1 cellular context compared by ENCODE assay signal in the genomic region with DNA sequence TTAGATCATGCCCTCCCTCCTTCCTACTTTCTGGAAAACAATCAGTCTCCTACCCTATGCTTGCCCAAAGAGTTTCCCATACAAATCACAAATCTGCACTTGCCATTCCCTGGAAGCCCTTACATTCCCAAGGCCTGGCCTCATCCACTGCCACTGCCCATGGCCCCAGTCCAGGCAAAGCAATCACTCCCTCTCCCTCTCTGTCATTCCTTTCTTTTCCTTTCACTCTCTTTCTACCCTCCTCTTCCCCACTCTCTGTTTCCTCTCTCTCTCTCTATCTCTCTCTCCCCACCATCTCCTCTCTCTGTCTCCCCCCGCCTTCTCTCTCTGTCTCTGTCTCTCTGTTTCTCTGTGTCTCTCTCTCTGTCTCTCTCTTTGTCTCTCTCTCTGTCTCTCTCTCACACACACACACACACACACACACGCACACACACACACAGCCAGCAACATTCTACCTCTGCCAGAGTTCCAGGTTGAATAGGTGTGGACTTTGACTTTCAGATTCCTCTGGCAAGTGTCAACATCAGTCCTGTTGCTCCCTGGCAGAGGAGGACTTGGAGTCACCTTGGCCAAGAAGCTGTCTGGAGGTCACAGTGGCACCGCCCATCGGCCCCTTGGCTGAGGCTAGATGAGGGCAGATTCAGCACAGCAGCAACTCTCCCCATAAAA.
TF ChIP-seq lines count a peak whose summit lies in the region.

No MANE protein-coding gene starts in this region.

TF ChIP-seq in HepG2, 621 proteins besides CTCF, POLR2A, EP300 and RAD21 (continued from another document and continues in another):
- TF ChIP-seq HNF4G (IDR thresholded peaks at IDR 0.05; ENCODE audit: borderline replicate concordance, low read depth, low read length) (peak; percentile 74), HNF4G (CRISPR knock-in tag; IDR thresholded peaks at IDR 0.05; ENCODE audit: borderline replicate concordance, low read depth) (peak; percentile 27; the same call in 1 of the 2 replicates), PHB2 (IDR thresholded peaks at IDR 0.05; ENCODE audit: partially characterized antibody) (no peak), IRF2 (CRISPR knock-in tag; IDR thresholded peaks at IDR 0.05) (no peak), ZMYM2 (CRISPR knock-in tag; IDR thresholded peaks at IDR 0.05) (no peak), MXI1 (IDR thresholded peaks at IDR 0.05; ENCODE audit: borderline replicate concordance, low read depth, low read length) (no peak), TARDBP (CRISPR knock-in tag; IDR thresholded peaks at IDR 0.05) (peak; percentile 54; the same call in 1 of the 2 replicates), ZNF224 (CRISPR knock-in tag; IDR thresholded peaks at IDR 0.05) (no peak), PLRG1 (conservative IDR thresholded peaks at IDR 0.05) (no peak), RARA (CRISPR knock-in tag; IDR thresholded peaks at IDR 0.05) (peak; percentile 36; the same call in 1 of the 2 replicates), ARNTL (CRISPR knock-in tag; IDR thresholded peaks at IDR 0.05) (no peak), PHF20 (CRISPR knock-in tag; IDR thresholded peaks at IDR 0.05) (no peak), ZNF292 (CRISPR knock-in tag; IDR thresholded peaks at IDR 0.05; ENCODE audit: borderline replicate concordance, low read depth) (peak; percentile 61; the same call in 1 of the 2 replicates), FOXO1 (CRISPR knock-in tag; IDR thresholded peaks at IDR 0.05) (0 out of 2 replicates have a peak, but pooled peaks have one; percentile 20), TCF12 (IDR thresholded peaks at IDR 0.05) (no peak), TCF12 (CRISPR knock-in tag; IDR thresholded peaks at IDR 0.05) (no peak), ZNF354B (CRISPR knock-in tag; IDR thresholded peaks at IDR 0.05) (no peak), NFKB2 (CRISPR knock-in tag; IDR thresholded peaks at IDR 0.05; ENCODE audit: borderline replicate concordance) (no peak), RFXAP (CRISPR knock-in tag; IDR thresholded peaks at IDR 0.05; ENCODE audit: borderline replicate concordance) (no peak), ZNF629 (CRISPR knock-in tag; conservative IDR thresholded peaks at IDR 0.05) (no peak), ZNF776 (CRISPR knock-in tag; IDR thresholded peaks at IDR 0.05) (no peak), THAP11 (CRISPR knock-in tag; IDR thresholded peaks at IDR 0.05) (no peak), ZNF317 (CRISPR knock-in tag; IDR thresholded peaks at IDR 0.05) (no peak), ZNF430 (CRISPR knock-in tag; IDR thresholded peaks at IDR 0.05) (no peak), STAG1 (CRISPR knock-in tag; IDR thresholded peaks at IDR 0.05) (no peak), ZNF75D (CRISPR knock-in tag; IDR thresholded peaks at IDR 0.05; ENCODE audit: borderline replicate concordance) (no peak), MED1 (CRISPR knock-in tag; IDR thresholded peaks at IDR 0.05) (no peak), ZNF138 (CRISPR knock-in tag; IDR thresholded peaks at IDR 0.05; ENCODE audit: low read depth) (no peak), ZNF768 (CRISPR knock-in tag; IDR thresholded peaks at IDR 0.05) (no peak), SALL2 (CRISPR knock-in tag; IDR thresholded peaks at IDR 0.05) (no peak), ZNF510 (CRISPR knock-in tag; IDR thresholded peaks at IDR 0.05; ENCODE audit: low read depth) (no peak), ZKSCAN8 (CRISPR knock-in tag; IDR thresholded peaks at IDR 0.05; ENCODE audit: borderline replicate concordance) (no peak)
- TF ChIP-seq, protein P1, sequence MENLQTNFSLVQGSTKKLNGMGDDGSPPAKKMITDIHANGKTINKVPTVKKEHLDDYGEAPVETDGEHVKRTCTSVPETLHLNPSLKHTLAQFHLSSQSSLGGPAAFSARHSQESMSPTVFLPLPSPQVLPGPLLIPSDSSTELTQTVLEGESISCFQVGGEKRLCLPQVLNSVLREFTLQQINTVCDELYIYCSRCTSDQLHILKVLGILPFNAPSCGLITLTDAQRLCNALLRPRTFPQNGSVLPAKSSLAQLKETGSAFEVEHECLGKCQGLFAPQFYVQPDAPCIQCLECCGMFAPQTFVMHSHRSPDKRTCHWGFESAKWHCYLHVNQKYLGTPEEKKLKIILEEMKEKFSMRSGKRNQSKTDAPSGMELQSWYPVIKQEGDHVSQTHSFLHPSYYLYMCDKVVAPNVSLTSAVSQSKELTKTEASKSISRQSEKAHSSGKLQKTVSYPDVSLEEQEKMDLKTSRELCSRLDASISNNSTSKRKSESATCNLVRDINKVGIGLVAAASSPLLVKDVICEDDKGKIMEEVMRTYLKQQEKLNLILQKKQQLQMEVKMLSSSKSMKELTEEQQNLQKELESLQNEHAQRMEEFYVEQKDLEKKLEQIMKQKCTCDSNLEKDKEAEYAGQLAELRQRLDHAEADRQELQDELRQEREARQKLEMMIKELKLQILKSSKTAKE (CRISPR knock-in tag; IDR thresholded peaks at IDR 0.05; ENCODE audit: borderline replicate concordance) = peak; percentile 56; the same call in 1 of the 2 replicates
- TF ChIP-seq, protein P2, sequence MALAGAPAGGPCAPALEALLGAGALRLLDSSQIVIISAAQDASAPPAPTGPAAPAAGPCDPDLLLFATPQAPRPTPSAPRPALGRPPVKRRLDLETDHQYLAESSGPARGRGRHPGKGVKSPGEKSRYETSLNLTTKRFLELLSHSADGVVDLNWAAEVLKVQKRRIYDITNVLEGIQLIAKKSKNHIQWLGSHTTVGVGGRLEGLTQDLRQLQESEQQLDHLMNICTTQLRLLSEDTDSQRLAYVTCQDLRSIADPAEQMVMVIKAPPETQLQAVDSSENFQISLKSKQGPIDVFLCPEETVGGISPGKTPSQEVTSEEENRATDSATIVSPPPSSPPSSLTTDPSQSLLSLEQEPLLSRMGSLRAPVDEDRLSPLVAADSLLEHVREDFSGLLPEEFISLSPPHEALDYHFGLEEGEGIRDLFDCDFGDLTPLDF (CRISPR knock-in tag; IDR thresholded peaks at IDR 0.05) = no peak
- TF ChIP-seq, protein P3, sequence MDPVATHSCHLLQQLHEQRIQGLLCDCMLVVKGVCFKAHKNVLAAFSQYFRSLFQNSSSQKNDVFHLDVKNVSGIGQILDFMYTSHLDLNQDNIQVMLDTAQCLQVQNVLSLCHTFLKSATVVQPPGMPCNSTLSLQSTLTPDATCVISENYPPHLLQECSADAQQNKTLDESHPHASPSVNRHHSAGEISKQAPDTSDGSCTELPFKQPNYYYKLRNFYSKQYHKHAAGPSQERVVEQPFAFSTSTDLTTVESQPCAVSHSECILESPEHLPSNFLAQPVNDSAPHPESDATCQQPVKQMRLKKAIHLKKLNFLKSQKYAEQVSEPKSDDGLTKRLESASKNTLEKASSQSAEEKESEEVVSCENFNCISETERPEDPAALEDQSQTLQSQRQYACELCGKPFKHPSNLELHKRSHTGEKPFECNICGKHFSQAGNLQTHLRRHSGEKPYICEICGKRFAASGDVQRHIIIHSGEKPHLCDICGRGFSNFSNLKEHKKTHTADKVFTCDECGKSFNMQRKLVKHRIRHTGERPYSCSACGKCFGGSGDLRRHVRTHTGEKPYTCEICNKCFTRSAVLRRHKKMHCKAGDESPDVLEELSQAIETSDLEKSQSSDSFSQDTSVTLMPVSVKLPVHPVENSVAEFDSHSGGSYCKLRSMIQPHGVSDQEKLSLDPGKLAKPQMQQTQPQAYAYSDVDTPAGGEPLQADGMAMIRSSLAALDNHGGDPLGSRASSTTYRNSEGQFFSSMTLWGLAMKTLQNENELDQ (CRISPR knock-in tag; IDR thresholded peaks at IDR 0.05; ENCODE audit: borderline replicate concordance) = no peak
- TF ChIP-seq, protein P4, sequence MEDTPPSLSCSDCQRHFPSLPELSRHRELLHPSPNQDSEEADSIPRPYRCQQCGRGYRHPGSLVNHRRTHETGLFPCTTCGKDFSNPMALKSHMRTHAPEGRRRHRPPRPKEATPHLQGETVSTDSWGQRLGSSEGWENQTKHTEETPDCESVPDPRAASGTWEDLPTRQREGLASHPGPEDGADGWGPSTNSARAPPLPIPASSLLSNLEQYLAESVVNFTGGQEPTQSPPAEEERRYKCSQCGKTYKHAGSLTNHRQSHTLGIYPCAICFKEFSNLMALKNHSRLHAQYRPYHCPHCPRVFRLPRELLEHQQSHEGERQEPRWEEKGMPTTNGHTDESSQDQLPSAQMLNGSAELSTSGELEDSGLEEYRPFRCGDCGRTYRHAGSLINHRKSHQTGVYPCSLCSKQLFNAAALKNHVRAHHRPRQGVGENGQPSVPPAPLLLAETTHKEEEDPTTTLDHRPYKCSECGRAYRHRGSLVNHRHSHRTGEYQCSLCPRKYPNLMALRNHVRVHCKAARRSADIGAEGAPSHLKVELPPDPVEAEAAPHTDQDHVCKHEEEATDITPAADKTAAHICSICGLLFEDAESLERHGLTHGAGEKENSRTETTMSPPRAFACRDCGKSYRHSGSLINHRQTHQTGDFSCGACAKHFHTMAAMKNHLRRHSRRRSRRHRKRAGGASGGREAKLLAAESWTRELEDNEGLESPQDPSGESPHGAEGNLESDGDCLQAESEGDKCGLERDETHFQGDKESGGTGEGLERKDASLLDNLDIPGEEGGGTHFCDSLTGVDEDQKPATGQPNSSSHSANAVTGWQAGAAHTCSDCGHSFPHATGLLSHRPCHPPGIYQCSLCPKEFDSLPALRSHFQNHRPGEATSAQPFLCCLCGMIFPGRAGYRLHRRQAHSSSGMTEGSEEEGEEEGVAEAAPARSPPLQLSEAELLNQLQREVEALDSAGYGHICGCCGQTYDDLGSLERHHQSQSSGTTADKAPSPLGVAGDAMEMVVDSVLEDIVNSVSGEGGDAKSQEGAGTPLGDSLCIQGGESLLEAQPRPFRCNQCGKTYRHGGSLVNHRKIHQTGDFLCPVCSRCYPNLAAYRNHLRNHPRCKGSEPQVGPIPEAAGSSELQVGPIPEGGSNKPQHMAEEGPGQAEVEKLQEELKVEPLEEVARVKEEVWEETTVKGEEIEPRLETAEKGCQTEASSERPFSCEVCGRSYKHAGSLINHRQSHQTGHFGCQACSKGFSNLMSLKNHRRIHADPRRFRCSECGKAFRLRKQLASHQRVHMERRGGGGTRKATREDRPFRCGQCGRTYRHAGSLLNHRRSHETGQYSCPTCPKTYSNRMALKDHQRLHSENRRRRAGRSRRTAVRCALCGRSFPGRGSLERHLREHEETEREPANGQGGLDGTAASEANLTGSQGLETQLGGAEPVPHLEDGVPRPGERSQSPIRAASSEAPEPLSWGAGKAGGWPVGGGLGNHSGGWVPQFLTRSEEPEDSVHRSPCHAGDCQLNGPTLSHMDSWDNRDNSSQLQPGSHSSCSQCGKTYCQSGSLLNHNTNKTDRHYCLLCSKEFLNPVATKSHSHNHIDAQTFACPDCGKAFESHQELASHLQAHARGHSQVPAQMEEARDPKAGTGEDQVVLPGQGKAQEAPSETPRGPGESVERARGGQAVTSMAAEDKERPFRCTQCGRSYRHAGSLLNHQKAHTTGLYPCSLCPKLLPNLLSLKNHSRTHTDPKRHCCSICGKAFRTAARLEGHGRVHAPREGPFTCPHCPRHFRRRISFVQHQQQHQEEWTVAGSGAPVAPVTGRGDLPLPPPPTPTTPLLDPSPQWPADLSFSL (CRISPR knock-in tag; IDR thresholded peaks at IDR 0.05) = peak; percentile 86
- TF ChIP-seq, protein P5, sequence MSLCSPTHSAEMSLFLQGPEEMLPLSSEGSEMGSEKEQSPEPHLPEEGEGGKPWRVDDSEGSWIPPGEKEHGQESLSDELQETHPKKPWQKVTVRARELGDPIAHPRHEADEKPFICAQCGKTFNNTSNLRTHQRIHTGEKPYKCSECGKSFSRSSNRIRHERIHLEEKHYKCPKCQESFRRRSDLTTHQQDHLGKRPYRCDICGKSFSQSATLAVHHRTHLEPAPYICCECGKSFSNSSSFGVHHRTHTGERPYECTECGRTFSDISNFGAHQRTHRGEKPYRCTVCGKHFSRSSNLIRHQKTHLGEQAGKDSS (CRISPR knock-in tag; IDR thresholded peaks at IDR 0.05; ENCODE audit: borderline replicate concordance, low read depth) = no peak
- TF ChIP-seq, protein P6, sequence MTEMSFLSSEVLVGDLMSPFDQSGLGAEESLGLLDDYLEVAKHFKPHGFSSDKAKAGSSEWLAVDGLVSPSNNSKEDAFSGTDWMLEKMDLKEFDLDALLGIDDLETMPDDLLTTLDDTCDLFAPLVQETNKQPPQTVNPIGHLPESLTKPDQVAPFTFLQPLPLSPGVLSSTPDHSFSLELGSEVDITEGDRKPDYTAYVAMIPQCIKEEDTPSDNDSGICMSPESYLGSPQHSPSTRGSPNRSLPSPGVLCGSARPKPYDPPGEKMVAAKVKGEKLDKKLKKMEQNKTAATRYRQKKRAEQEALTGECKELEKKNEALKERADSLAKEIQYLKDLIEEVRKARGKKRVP (CRISPR knock-in tag; IDR thresholded peaks at IDR 0.05) = no peak
- TF ChIP-seq, protein P7, sequence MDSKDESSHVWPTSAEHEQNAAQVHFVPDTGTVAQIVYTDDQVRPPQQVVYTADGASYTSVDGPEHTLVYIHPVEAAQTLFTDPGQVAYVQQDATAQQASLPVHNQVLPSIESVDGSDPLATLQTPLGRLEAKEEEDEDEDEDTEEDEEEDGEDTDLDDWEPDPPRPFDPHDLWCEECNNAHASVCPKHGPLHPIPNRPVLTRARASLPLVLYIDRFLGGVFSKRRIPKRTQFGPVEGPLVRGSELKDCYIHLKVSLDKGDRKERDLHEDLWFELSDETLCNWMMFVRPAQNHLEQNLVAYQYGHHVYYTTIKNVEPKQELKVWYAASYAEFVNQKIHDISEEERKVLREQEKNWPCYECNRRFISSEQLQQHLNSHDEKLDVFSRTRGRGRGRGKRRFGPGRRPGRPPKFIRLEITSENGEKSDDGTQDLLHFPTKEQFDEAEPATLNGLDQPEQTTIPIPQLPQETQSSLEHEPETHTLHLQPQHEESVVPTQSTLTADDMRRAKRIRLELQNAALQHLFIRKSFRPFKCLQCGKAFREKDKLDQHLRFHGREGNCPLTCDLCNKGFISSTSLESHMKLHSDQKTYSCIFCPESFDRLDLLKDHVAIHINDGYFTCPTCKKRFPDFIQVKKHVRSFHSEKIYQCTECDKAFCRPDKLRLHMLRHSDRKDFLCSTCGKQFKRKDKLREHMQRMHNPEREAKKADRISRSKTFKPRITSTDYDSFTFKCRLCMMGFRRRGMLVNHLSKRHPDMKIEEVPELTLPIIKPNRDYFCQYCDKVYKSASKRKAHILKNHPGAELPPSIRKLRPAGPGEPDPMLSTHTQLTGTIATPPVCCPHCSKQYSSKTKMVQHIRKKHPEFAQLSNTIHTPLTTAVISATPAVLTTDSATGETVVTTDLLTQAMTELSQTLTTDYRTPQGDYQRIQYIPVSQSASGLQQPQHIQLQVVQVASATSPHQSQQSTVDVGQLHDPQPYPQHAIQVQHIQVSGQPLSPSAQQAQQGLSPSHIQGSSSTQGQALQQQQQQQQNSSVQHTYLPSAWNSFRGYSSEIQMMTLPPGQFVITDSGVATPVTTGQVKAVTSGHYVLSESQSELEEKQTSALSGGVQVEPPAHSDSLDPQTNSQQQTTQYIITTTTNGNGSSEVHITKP (CRISPR knock-in tag; IDR thresholded peaks at IDR 0.05; ENCODE audit: low read depth) = no peak
- TF ChIP-seq, protein P8, sequence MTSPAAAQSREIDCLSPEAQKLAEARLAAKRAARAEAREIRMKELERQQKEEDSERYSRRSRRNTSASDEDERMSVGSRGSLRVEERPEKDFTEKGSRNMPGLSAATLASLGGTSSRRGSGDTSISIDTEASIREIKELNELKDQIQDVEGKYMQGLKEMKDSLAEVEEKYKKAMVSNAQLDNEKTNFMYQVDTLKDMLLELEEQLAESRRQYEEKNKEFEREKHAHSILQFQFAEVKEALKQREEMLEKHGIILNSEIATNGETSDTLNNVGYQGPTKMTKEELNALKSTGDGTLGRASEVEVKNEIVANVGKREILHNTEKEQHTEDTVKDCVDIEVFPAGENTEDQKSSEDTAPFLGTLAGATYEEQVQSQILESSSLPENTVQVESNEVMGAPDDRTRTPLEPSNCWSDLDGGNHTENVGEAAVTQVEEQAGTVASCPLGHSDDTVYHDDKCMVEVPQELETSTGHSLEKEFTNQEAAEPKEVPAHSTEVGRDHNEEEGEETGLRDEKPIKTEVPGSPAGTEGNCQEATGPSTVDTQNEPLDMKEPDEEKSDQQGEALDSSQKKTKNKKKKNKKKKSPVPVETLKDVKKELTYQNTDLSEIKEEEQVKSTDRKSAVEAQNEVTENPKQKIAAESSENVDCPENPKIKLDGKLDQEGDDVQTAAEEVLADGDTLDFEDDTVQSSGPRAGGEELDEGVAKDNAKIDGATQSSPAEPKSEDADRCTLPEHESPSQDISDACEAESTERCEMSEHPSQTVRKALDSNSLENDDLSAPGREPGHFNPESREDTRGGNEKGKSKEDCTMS (CRISPR knock-in tag; conservative IDR thresholded peaks at IDR 0.05) = no peak
